7 cellular contexts compared by ENCODE assay signal in genomic region chr3:73848173-73848751, GRCh38.
DNase-seq lines count a peak whose midpoint lies in the region; ATAC-seq and TF ChIP-seq lines count a peak whose summit lies in the region.

No MANE protein-coding gene starts in this region.

- H3K27me3 Mint-ChIP-seq in immature natural killer cell (ENCODE audit: low read depth in 3 of 3): peaks cover 0 to 3% (median 1%) of the 10 kb centered on the region in 3 donors

- H3K27ac Mint-ChIP-seq in immature natural killer cell: no peak overlapping the region

- H3K79me2 ChIP-seq in OCI-LY1 (ENCODE audit: insufficient read depth, low read length) (no peaks in the 10 kb centered on the region), fibroblast of lung (ENCODE audit: control insufficient read depth, insufficient read depth, low read length) (no peaks in the 10 kb centered on the region)

- H3K4me2 ChIP-seq in OCI-LY1 (ENCODE audit: low read length) (no peak overlapping the region), fibroblast of lung (ENCODE audit: extremely low read depth, insufficient read depth, low read length) (no peak overlapping the region)

- no peaks in the 10 kb centered on the region for H3K36me3 ChIP-seq in HEK293 (ENCODE audit: control insufficient read depth in 2 of 2, insufficient read depth in 1 of 2, low read length in 2 of 2)
- no peaks in the 10 kb centered on the region for H3K36me3 ChIP-seq in OCI-LY1 (ENCODE audit: insufficient read depth, low read length)
- H3K36me3 ChIP-seq in fibroblast of lung (ENCODE audit: control insufficient read depth, insufficient read depth, low read length): no peaks in the 10 kb centered on the region
- no peaks in the 10 kb centered on the region for H3K36me3 ChIP-seq in psoas muscle (ENCODE audit: insufficient read depth in 1 of 2, low read depth in 1 of 2)

- ATAC-seq in psoas muscle (peak in 3 of 4 donors; percentile 46 to 81 (median 62)), GM19395 (IDR thresholded peaks at IDR 0.05; ENCODE audit: unreplicated experiment) (no peak)

- no peak overlapping the region for H3K4me3 ChIP-seq in HEK293 (ENCODE audit: low read depth, low read length)
- no peak overlapping the region for H3K4me3 ChIP-seq in OCI-LY1 (ENCODE audit: low read depth, low read length, poor library complexity, severe bottlenecking)
- no peak overlapping the region for H3K4me3 ChIP-seq in fibroblast of lung (replicated peaks in 1 of 4; ENCODE audit: control extremely low read depth in 1 of 4, insufficient read depth in 1 of 4, low read depth in 3 of 4, low read length in 4 of 4)
- H3K4me3 ChIP-seq in psoas muscle: no peak overlapping the region

- H3K9me3 ChIP-seq in HEK293 (ENCODE audit: control insufficient read depth, insufficient read depth, low read depth, low read length): no peaks in the 10 kb centered on the region
- no peaks in the 10 kb centered on the region for H3K9me3 ChIP-seq in OCI-LY1 (ENCODE audit: low read length)
- no peaks in the 10 kb centered on the region for H3K9me3 ChIP-seq in fibroblast of lung (ENCODE audit: control insufficient read depth, insufficient read depth, low read depth, low read length)
- H3K9me3 ChIP-seq in psoas muscle: no peaks in the 10 kb centered on the region

- no peaks in the 10 kb centered on the region for H3K9me2 ChIP-seq in OCI-LY1 (ENCODE audit: low read depth, low read length)

- H3K4me1 ChIP-seq in HEK293 (ENCODE audit: control insufficient read depth, insufficient read depth, low read length): no peaks in the 10 kb centered on the region
- no peaks in the 10 kb centered on the region for H3K4me1 ChIP-seq in OCI-LY1 (ENCODE audit: insufficient read depth, low read length, severe bottlenecking)
- H3K4me1 ChIP-seq in fibroblast of lung (ENCODE audit: control insufficient read depth, extremely low read depth, insufficient read depth, low read length): no peaks in the 10 kb centered on the region
- H3K4me1 ChIP-seq in psoas muscle: no peaks in the 10 kb centered on the region

- WGBS in psoas muscle, 3 donors: 15 to 17% (median 16%) methylated on average over 4 of the region's 4 CpGs

- DNase-seq in fibroblast of lung (ENCODE audit: low read depth in 2 of 2) (peak; percentile 40 to 68), psoas muscle (no peak), immature natural killer cell (no peak)
- DNase-seq in stimulated activated CD4-positive, alpha-beta T cell treated with anti-CD3 and anti-CD28 coated beads, Interleukin-12 subunit alpha, Interleukin-12 subunit beta, amount 100 ng/mL, for 4 hours: no peak

- H3K27ac ChIP-seq in HEK293 (ENCODE audit: extremely low read depth, low read depth, low read length) (no peak overlapping the region), OCI-LY1 (ENCODE audit: low read depth, low read length, poor library complexity, severe bottlenecking) (no peak overlapping the region), fibroblast of lung (ENCODE audit: insufficient read depth, low read length) (no peak overlapping the region), psoas muscle (no peak overlapping the region)

- intact Hi-C loops in psoas muscle (cut with DNase I): loop anchor here (5.0 to 10.0 kb wide), 4 partner anchors 113 to 391 kb away; no protein-coding TSS in a partner anchor

- POLR2A ChIA-PET in HEK293 (lab: Yijun Ruan, JAX): no interaction called here

- H3K4me3 Mint-ChIP-seq in immature natural killer cell: no peak overlapping the region

- H3K27me3 ChIP-seq in OCI-LY1 (ENCODE audit: insufficient read depth, low read length) (no peaks in the 10 kb centered on the region), fibroblast of lung (ENCODE audit: control insufficient read depth, insufficient read depth, low read length) (no peaks in the 10 kb centered on the region), psoas muscle (ENCODE audit: insufficient read depth in 3 of 3, low read length in 2 of 3) (no peaks in the 10 kb centered on the region)

- H2AFZ ChIP-seq in OCI-LY1 (ENCODE audit: low read length) (no peak overlapping the region), fibroblast of lung (ENCODE audit: low read length) (no peak overlapping the region)

- H3K4me1 Mint-ChIP-seq in immature natural killer cell: no peaks in the 10 kb centered on the region

- TF ChIP-seq CTCF in HEK293 (tag by site-specific recombination; IDR thresholded peaks at IDR 0.05) (no peak), OCI-LY1 (IDR thresholded peaks at IDR 0.05; ENCODE audit: low read length) (peak; percentile 53), fibroblast of lung (conservative IDR thresholded peaks at IDR 0.05 in 1 of 2, IDR thresholded peaks at IDR 0.05 in 1 of 2; ENCODE audit: low read depth in 1 of 2, low read length in 2 of 2) (peak; percentile 69 to 80), psoas muscle (IDR thresholded peaks at IDR 0.05) (peak; percentile 79)

- H4K20me1 ChIP-seq in OCI-LY1 (ENCODE audit: insufficient read depth, low read length): no peaks in the 10 kb centered on the region
- no peaks in the 10 kb centered on the region for H4K20me1 ChIP-seq in fibroblast of lung (ENCODE audit: control insufficient read depth, extremely low read depth, insufficient read depth, low read length)

- CTCF ChIA-PET in HEK293 (lab: Yijun Ruan, JAX): interaction anchor here (0.6 to 2.6 kb wide), 10 partner anchors 21 to 362 kb away, joined by 3 to 36 read pairs (median 3); no protein-coding TSS in a partner anchor

- H3K36me3 Mint-ChIP-seq in immature natural killer cell: no peaks in the 10 kb centered on the region

- H3K9ac ChIP-seq in OCI-LY1 (ENCODE audit: low read length): no peak overlapping the region
- no peak overlapping the region for H3K9ac ChIP-seq in fibroblast of lung (ENCODE audit: insufficient read depth, low read length)

- H3K9me3 Mint-ChIP-seq in immature natural killer cell: peaks cover 4 to 31% (median 17%) of the 10 kb centered on the region in 6 donors

- H3F3A ChIP-seq in OCI-LY1 (ENCODE audit: insufficient read depth, low read length): no peaks in the 10 kb centered on the region

TF ChIP-seq in HEK293, 187 proteins besides CTCF, POLR2A, EP300 and RAD21:
- TF ChIP-seq, protein P1, sequence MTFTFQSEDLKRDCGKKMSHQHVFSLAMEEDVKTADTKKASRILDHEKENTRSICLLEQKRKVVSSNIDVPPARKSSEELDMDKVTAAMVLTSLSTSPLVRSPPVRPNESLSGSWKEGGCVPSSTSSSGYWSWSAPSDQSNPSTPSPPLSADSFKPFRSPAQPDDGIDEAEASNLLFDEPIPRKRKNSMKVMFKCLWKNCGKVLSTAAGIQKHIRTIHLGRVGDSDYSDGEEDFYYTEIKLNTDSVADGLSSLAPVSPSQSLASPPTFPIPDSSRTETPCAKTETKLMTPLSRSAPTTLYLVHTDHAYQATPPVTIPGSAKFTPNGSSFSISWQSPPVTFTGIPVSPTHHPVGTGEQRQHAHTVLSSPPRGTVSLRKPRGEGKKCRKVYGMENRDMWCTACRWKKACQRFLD (tag by site-specific recombination; IDR thresholded peaks at IDR 0.05): no peak
- TF ChIP-seq ZNF157 (tag by site-specific recombination; IDR thresholded peaks at IDR 0.05) (no peak), ZNF837 (tag by site-specific recombination; IDR thresholded peaks at IDR 0.05) (no peak), ZNF654 (tag by site-specific recombination; IDR thresholded peaks at IDR 0.05; ENCODE audit: low read depth) (peak; percentile 32; the same call in 1 of the 2 replicates), ZNF214 (tag by site-specific recombination; IDR thresholded peaks at IDR 0.05; ENCODE audit: borderline replicate concordance) (no peak), YY2 (tag by site-specific recombination; IDR thresholded peaks at IDR 0.05) (no peak)
- TF ChIP-seq, protein P2, sequence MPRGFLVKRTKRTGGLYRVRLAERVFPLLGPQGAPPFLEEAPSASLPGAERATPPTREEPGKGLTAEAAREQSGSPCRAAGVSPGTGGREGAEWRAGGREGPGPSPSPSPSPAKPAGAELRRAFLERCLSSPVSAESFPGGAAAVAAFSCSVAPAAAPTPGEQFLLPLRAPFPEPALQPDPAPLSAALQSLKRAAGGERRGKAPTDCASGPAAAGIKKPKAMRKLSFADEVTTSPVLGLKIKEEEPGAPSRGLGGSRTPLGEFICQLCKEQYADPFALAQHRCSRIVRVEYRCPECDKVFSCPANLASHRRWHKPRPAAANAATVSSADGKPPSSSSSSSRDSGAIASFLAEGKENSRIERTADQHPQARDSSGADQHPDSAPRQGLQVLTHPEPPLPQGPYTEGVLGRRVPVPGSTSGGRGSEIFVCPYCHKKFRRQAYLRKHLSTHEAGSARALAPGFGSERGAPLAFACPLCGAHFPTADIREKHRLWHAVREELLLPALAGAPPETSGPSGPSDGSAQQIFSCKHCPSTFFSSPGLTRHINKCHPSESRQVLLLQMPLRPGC (tag by site-specific recombination; IDR thresholded peaks at IDR 0.05): no peak
- TF ChIP-seq, protein P3, sequence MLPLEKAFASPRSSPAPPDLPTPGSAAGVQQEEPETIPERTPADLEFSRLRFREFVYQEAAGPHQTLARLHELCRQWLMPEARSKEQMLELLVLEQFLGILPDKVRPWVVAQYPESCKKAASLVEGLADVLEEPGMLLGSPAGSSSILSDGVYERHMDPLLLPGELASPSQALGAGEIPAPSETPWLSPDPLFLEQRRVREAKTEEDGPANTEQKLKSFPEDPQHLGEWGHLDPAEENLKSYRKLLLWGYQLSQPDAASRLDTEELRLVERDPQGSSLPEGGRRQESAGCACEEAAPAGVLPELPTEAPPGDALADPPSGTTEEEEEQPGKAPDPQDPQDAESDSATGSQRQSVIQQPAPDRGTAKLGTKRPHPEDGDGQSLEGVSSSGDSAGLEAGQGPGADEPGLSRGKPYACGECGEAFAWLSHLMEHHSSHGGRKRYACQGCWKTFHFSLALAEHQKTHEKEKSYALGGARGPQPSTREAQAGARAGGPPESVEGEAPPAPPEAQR (tag by site-specific recombination; IDR thresholded peaks at IDR 0.05): no peak

Comparison
In these comparisons a context has a peak if more than half of its experiments do, and no peak if none do; other contexts are left out.
1. DNase-seq: peak in fibroblast of lung (2 of 2); none in psoas muscle (0 of 2), stimulated activated CD4-positive, alpha-beta T cell treated with anti-CD3 and anti-CD28 coated beads, Interleukin-12 subunit alpha, Interleukin-12 subunit beta, amount 100 ng/mL, for 4 hours (single experiment) and immature natural killer cell (0 of 3).